ENCODE assay signal across 8 cellular contexts in genomic region chr2:127386764-127387654, GRCh38. TPM values are rescaled to one million over a fixed set of nuclear protein-coding genes. Genes with fewer than 3 reads are reported as not detected.
DNase-seq lines count a peak whose midpoint lies in the region; ATAC-seq and TF ChIP-seq lines count a peak whose summit lies in the region.

No MANE protein-coding gene starts in this region.

- H3K27me3 ChIP-seq in right atrium auricular region: no peaks in the 10 kb centered on the region
- H3K27me3 ChIP-seq in psoas muscle (ENCODE audit: insufficient read depth in 3 of 3, low read length in 2 of 3): no peaks in the 10 kb centered on the region

- H3K27ac ChIP-seq in right atrium auricular region (peak overlapping the region; percentile 100), psoas muscle (peak overlapping the region; percentile 100), urinary bladder (ENCODE audit: low read depth) (peak overlapping the region; percentile 96)

- intact Hi-C loops in psoas muscle (cut with DNase I): no loop called here

- H3K36me3 ChIP-seq in right atrium auricular region (no peaks in the 10 kb centered on the region), psoas muscle (ENCODE audit: insufficient read depth in 1 of 2, low read depth in 1 of 2) (no peaks in the 10 kb centered on the region), urinary bladder (ENCODE audit: insufficient read depth) (no peaks in the 10 kb centered on the region)

- H3K4me3 ChIP-seq in GM12864 (ENCODE audit: low read depth, low read length): peak overlapping the region; percentile 97
- peak overlapping the region; percentile 94 to 97 for H3K4me3 ChIP-seq in right atrium auricular region
- H3K4me3 ChIP-seq in psoas muscle: peak overlapping the region; percentile 100
- H3K4me3 ChIP-seq in urinary bladder (ENCODE audit: low read depth, low read length): peak overlapping the region; percentile 72

- H3K9me3 ChIP-seq in right atrium auricular region: no peaks in the 10 kb centered on the region
- H3K9me3 ChIP-seq in psoas muscle: no peaks in the 10 kb centered on the region

- DNase-seq in GM12864 (ENCODE audit: low read depth) (peak; percentile 69), NCI-H1417 treated with DMSO at 0.1 percent for 48 hours (lab: John Stamatoyannopoulos, UW) (peak; percentile 12), T-helper 1 cell (peak; percentile 60 to 90 (median 70)), amniotic epithelial cell (ENCODE audit: low read depth) (peak; percentile 86), right atrium auricular region (ENCODE audit: low spot score) (peak; percentile 85), psoas muscle (peak; percentile 86 to 92)

- H3K4me1 ChIP-seq in right atrium auricular region (peaks cover 0 to 50% of the 10 kb centered on the region in 2 donors), psoas muscle (peaks cover 62% of the 10 kb centered on the region), urinary bladder (ENCODE audit: insufficient read depth) (no peaks in the 10 kb centered on the region)

- WGBS in psoas muscle, 3 donors: 0 to 2% (median 1%) methylated on average over 15 to 58 of the region's 58 CpGs
- under 1% methylated on average over 56 of the region's 58 CpGs for WGBS in urinary bladder

- TF ChIP-seq CTCF in GM12864 (IDR thresholded peaks at IDR 0.05; ENCODE audit: low read depth, low read length, missing control alignments): no peak
- no peak for TF ChIP-seq CTCF in right atrium auricular region (IDR thresholded peaks at IDR 0.05)
- TF ChIP-seq CTCF in psoas muscle (IDR thresholded peaks at IDR 0.05): no peak

- ATAC-seq in HG02759 (IDR thresholded peaks at IDR 0.05; ENCODE audit: unreplicated experiment) (peak; percentile 77), psoas muscle (peak; percentile 76 to 81 (median 78))

RNA-seq across cellular contexts. Expression of gene MAP3K2, which starts 0.8 kb away (rescaled TPM):
- 10 to 100 TPM; 20.5 to 20.8 TPM for total RNA-seq in right atrium auricular region
- 10 to 100 TPM; 25.9 to 37.1 (median 30.9) TPM for total RNA-seq in psoas muscle
- 10 to 100 TPM in 1 of 3 donors, 1 to 10 TPM in 2; 4.2 to 11.7 (median 7.2) TPM for polyA plus RNA-seq in psoas muscle
- total RNA-seq in urinary bladder: 61.3 TPM
- 11.3 TPM for polyA plus RNA-seq in urinary bladder

RNA-seq across cellular contexts. Expression of gene PROC, which starts 31.2 kb away (rescaled TPM):
- total RNA-seq in right atrium auricular region (not detected), psoas muscle (under 1 TPM in 1 of 4 donors, not detected in 3; 0.60 TPM), urinary bladder (0.74 TPM)
- polyA plus RNA-seq in psoas muscle (under 1 TPM in 1 of 3 donors, not detected in 2; 0.05 TPM), urinary bladder (0.43 TPM)

Comparison
In these comparisons a context has a peak if more than half of its experiments do, and no peak if none do; other contexts are left out.
1. Peak in every context shown above with its lines: DNase-seq, ATAC-seq, H3K4me3 ChIP-seq and H3K27ac ChIP-seq.
2. DNase-seq: peak in every context shown above with its lines; median percentile 89 in psoas muscle; 86 in amniotic epithelial cell; 85 in right atrium auricular region; 70 in T-helper 1 cell; 69 in GM12864; 12 in NCI-H1417 treated with DMSO at 0.1 percent for 48 hours.